ENCODE assay signal across 12 cellular contexts in genomic region chr6:148578489-148578814, GRCh38.
A peak's percentile ranks its signal among the peaks of the same experiment; 100 is the strongest.
DNase-seq lines count a peak whose midpoint lies in the region; ATAC-seq and TF ChIP-seq lines count a peak whose summit lies in the region.
"Had no signal": no experiment of that assay in that cellular context is flagged by ENCODE, and none has a peak within 500 bp of the region (broad histone marks: within the 10 kb centered on the region; RNA-seq: fewer than 3 reads in every experiment).

No MANE protein-coding gene starts in this region.

- TF ChIP-seq POLR2A in breast epithelium (IDR thresholded peaks at IDR 0.05) (no peak), stomach (IDR thresholded peaks at IDR 0.05) (no peak)

- intact Hi-C loops in mammary epithelial cell (cut with micrococcal nuclease), result loop anchor here (1.0 to 5.0 kb wide), 5 partner anchors 168 to 854 kb away; partner anchors contain the start of gene UST
- intact Hi-C loops in breast epithelium (cut with DNase I; ENCODE audit: low total_unique reads), result loop anchor here (5.0 to 10.0 kb wide), 2 partner anchors 366 to 951 kb away; no protein-coding TSS in a partner anchor
- intact Hi-C loops in PC-3 (cut with micrococcal nuclease), result loop anchor here (1.0 to 2.0 kb wide), 5 partner anchors 30 to 448 kb away; partner anchors contain the start of gene UST
- intact Hi-C loops in stomach (cut with DNase I; ENCODE audit: low total_unique reads), result no loop called here

- H3K4me1 ChIP-seq in mammary epithelial cell (ENCODE audit: insufficient read depth, low read length) (no peaks in the 10 kb centered on the region), breast epithelium (no peaks in the 10 kb centered on the region), PC-3 (ENCODE audit: insufficient read depth, low read length) (peaks cover 12% of the 10 kb centered on the region; the same call in 1 of the 2 replicates), stomach (peaks cover 0 to 11% (median 0%) of the 10 kb centered on the region in 4 donors)

- H4K20me1 ChIP-seq in mammary epithelial cell (ENCODE audit: insufficient read depth, low read length) (no peaks in the 10 kb centered on the region), PC-3 (ENCODE audit: low read length) (no peaks in the 10 kb centered on the region)

- H3K9me3 ChIP-seq in mammary epithelial cell (replicated peaks; ENCODE audit: insufficient read depth, low read length), result peaks cover under 1% of the 10 kb centered on the region
- no peaks in the 10 kb centered on the region for H3K9me3 ChIP-seq in breast epithelium
- H3K9me3 ChIP-seq in PC-3 (ENCODE audit: low read length), result no peaks in the 10 kb centered on the region
- peaks cover 0 to 4% (median 1%) of the 10 kb centered on the region in 4 donors for H3K9me3 ChIP-seq in stomach

- H2AFZ ChIP-seq in mammary epithelial cell (ENCODE audit: low read depth, low read length), result peak overlapping the region; percentile 22
- H2AFZ ChIP-seq in PC-3 (ENCODE audit: low read length), result peak overlapping the region; percentile 81

- H3K27ac Mint-ChIP-seq in stimulated activated effector memory CD8-positive, alpha-beta T cell treated with anti-CD3 and anti-CD28 coated beads, Interleukin-12 subunit alpha, Interleukin-12 subunit beta, amount 100 ng/mL, for 72 hours, result no peak overlapping the region
- H3K27ac Mint-ChIP-seq: activated T-helper 2 cell treated with anti-CD3 and anti-CD28 coated beads, Interferon-gamma antibody, Interleukin-2, Interleukin-4, amounts not matched to agents 10 μg/mL and 5 μg/mL and 100 μg/mL, durations not matched to agents 14 hours and 24 hours and 36 hours had no signal

- no peak overlapping the region for H3K4me3 ChIP-seq in mammary epithelial cell (replicated peaks in 1 of 3; ENCODE audit: insufficient read depth in 1 of 3, low read depth in 2 of 3, low read length in 3 of 3)
- no peak overlapping the region for H3K4me3 ChIP-seq in breast epithelium
- peak overlapping the region; percentile 43; the same call in 1 of the 2 replicates for H3K4me3 ChIP-seq in PC-3 (ENCODE audit: low read length)
- H3K4me3 ChIP-seq in stomach, result no peak overlapping the region

- H3K79me2 ChIP-seq in mammary epithelial cell (ENCODE audit: insufficient read depth, low read length) (no peaks in the 10 kb centered on the region), PC-3 (ENCODE audit: low read length) (no peaks in the 10 kb centered on the region)

- H3K9ac ChIP-seq in mammary epithelial cell (ENCODE audit: insufficient read depth, low read length), result no peak overlapping the region
- H3K9ac ChIP-seq in PC-3 (ENCODE audit: low read length), result no peak overlapping the region

- no peaks in the 10 kb centered on the region for H3K27me3 ChIP-seq in mammary epithelial cell (ENCODE audit: insufficient read depth, low read length)
- no peaks in the 10 kb centered on the region for H3K27me3 ChIP-seq in breast epithelium
- H3K27me3 ChIP-seq in PC-3 (ENCODE audit: low read length), result no peaks in the 10 kb centered on the region
- peaks cover 0 to 6% (median 0%) of the 10 kb centered on the region in 3 donors for H3K27me3 ChIP-seq in stomach
- H3K27me3 ChIP-seq: brain microvascular endothelial cell had no signal

- TF ChIP-seq CTCF in mammary epithelial cell (conservative IDR thresholded peaks at IDR 0.05 in 1 of 2, IDR thresholded peaks at IDR 0.05 in 1 of 2; ENCODE audit: extremely low read depth in 1 of 2, insufficient read depth in 1 of 2, low read depth in 1 of 2, low read length in 2 of 2), result no peak
- no peak for TF ChIP-seq CTCF in breast epithelium (IDR thresholded peaks at IDR 0.05)
- no peak for TF ChIP-seq CTCF in PC-3 (conservative IDR thresholded peaks at IDR 0.05; ENCODE audit: low read depth, low read length)
- no peak for TF ChIP-seq CTCF in stomach (IDR thresholded peaks at IDR 0.05)

- ATAC-seq in HG02610 (IDR thresholded peaks at IDR 0.05; ENCODE audit: unreplicated experiment) (peak; percentile 8), PC-3 (peak; percentile 50)
- peak; percentile 44 for ATAC-seq in stimulated activated effector memory CD8-positive, alpha-beta T cell treated with anti-CD3 and anti-CD28 coated beads, Interleukin-12 subunit alpha, Interleukin-12 subunit beta, amount 100 ng/mL, for 72 hours

- H3K27ac ChIP-seq in mammary epithelial cell (ENCODE audit: insufficient read depth, low read depth, low read length) (no peak overlapping the region), breast epithelium (no peak overlapping the region), PC-3 (ENCODE audit: low read length) (no peak overlapping the region), stomach (no peak overlapping the region)
- H3K27ac ChIP-seq: brain microvascular endothelial cell had no signal

- in situ Hi-C loops in mammary epithelial cell (cut with MboI; ENCODE audit: low sequenced_read_pairs in 2 of 2), result loop anchor here (25.0 kb wide), 2 partner anchors 359 to 859 kb away; no protein-coding TSS in a partner anchor

- H3F3A ChIP-seq in PC-3 (ENCODE audit: low read length, unreplicated experiment), result no peaks in the 10 kb centered on the region

- H3K4me2 ChIP-seq in mammary epithelial cell (ENCODE audit: insufficient read depth, low read depth, low read length) (no peak overlapping the region), PC-3 (ENCODE audit: low read length) (peak overlapping the region; percentile 72)

- no peak for TF ChIP-seq EP300 in stomach (IDR thresholded peaks at IDR 0.05)

- DNase-seq in mammary epithelial cell (no peak), breast epithelium (ENCODE audit: low spot score in 2 of 2) (no peak), PC-3 (no peak), NCI-H128 (lab: John Stamatoyannopoulos, UW; ENCODE audit: unreplicated experiment) (no peak), germinal center (ENCODE audit: low spot score) (no peak), stomach (no peak)
- DNase-seq in stimulated activated effector memory CD8-positive, alpha-beta T cell treated with anti-CD3 and anti-CD28 coated beads, Interleukin-12 subunit alpha, Interleukin-12 subunit beta, amount 100 ng/mL, for 72 hours (ENCODE audit: low spot score in 2 of 2), result no peak
- DNase-seq: activated CD4-positive, CD25-positive, alpha-beta regulatory T cell treated with anti-CD3 and anti-CD28 coated beads, Interleukin-2, amount 50 U/mL, for 72 hours; SIG-M5 had no signal

- POLR2A ChIA-PET in PC-3 (lab: Charles Lee; ENCODE audit: unreplicated experiment), result no interaction called here

- CTCF ChIA-PET in mammary epithelial cell (lab: Charles Lee; ENCODE audit: low non-redundant PET) (interaction anchor here (0.6 to 1.5 kb wide), 2 partner anchors 173 to 450 kb away, joined by 6 to 9 read pairs; no protein-coding TSS in a partner anchor), PC-3 (lab: Charles Lee) (interaction anchor here (1.1 kb wide), 5 partner anchors 19 to 450 kb away, joined by 3 to 11 read pairs (median 5); no protein-coding TSS in a partner anchor)

- no peaks in the 10 kb centered on the region for H3K36me3 ChIP-seq in mammary epithelial cell (ENCODE audit: insufficient read depth, low read length)
- H3K36me3 ChIP-seq in breast epithelium, result no peaks in the 10 kb centered on the region
- H3K36me3 ChIP-seq in PC-3 (ENCODE audit: low read depth, low read length), result no peaks in the 10 kb centered on the region; the same call in 1 of the 2 replicates
- H3K36me3 ChIP-seq in stomach, result no peaks in the 10 kb centered on the region
- H3K36me3 ChIP-seq: brain microvascular endothelial cell had no signal

- peaks cover 11% of the 10 kb centered on the region for H3K4me1 Mint-ChIP-seq in stimulated activated effector memory CD8-positive, alpha-beta T cell treated with anti-CD3 and anti-CD28 coated beads, Interleukin-12 subunit alpha, Interleukin-12 subunit beta, amount 100 ng/mL, for 72 hours

- dilution Hi-C loops in mammary epithelial cell (cut with HindIII; ENCODE audit: low sequenced_read_pairs), result no loop called here

- H3K9me2 ChIP-seq in PC-3 (replicated peaks; ENCODE audit: low read length), result no peaks in the 10 kb centered on the region

- H3K4me3 Mint-ChIP-seq in stimulated activated effector memory CD8-positive, alpha-beta T cell treated with anti-CD3 and anti-CD28 coated beads, Interleukin-12 subunit alpha, Interleukin-12 subunit beta, amount 100 ng/mL, for 72 hours, result no peak overlapping the region

- WGBS in mammary epithelial cell (ENCODE audit: low coverage, missing lambda C conversion rate), result 78% methylated on average over 5 of the region's 5 CpGs
- WGBS in stomach, 5 donors, result 60 to 67% (median 65%) methylated on average over 5 of the region's 5 CpGs

- no peaks in the 10 kb centered on the region for H3K9me3 Mint-ChIP-seq in stimulated activated effector memory CD8-positive, alpha-beta T cell treated with anti-CD3 and anti-CD28 coated beads, Interleukin-12 subunit alpha, Interleukin-12 subunit beta, amount 100 ng/mL, for 72 hours

- BruUV-seq in mammary epithelial cell (replicated peaks; lab: Mats Ljungman, UMichigan), result no TSS peak
- BruUV-seq in PC-3 (replicated peaks; lab: Mats Ljungman, UMichigan), result no TSS peak

- H3K36me3 Mint-ChIP-seq in stimulated activated effector memory CD8-positive, alpha-beta T cell treated with anti-CD3 and anti-CD28 coated beads, Interleukin-12 subunit alpha, Interleukin-12 subunit beta, amount 100 ng/mL, for 72 hours, result no peaks in the 10 kb centered on the region
